In the genomic region with DNA sequence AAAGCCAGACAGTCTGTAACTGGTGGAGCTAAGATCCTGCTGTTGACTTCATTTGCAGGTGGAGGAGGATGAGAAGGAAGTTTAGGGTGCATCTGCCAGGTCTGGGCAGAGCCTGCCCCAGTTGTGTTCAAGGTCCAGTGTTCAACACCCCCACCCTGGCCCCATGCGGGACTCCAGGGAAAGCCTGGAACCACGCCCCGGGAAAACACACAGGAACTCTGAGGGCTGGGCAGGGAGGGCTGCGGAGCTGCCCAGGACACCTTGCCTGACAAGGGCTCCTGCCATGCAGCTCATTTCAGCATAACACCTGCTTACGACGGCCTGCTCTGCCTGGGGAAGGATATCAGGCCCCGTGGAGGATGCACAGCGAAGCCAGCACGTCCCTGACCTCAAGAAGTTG, we compare ENCODE assay signal across 1 cellular context.
TF ChIP-seq lines count a peak whose summit lies in the region.

No MANE protein-coding gene starts in this region.

TF ChIP-seq in IMR-90, 13 proteins besides CTCF, POLR2A, EP300 and RAD21:
- TF ChIP-seq BHLHE40 (IDR thresholded peaks at IDR 0.05; ENCODE audit: low read depth, low read length), result no peak
- no peak for TF ChIP-seq USF2 (IDR thresholded peaks at IDR 0.05; ENCODE audit: low read depth, low read length)
- no peak for TF ChIP-seq MAFK (IDR thresholded peaks at IDR 0.05; ENCODE audit: low read depth, low read length)
- TF ChIP-seq RFX5 (IDR thresholded peaks at IDR 0.05; ENCODE audit: low read depth, low read length), result no peak
- TF ChIP-seq MXI1 (IDR thresholded peaks at IDR 0.05; ENCODE audit: borderline replicate concordance, low read depth, low read length), result no peak
- no peak for TF ChIP-seq SMC3 (IDR thresholded peaks at IDR 0.05; ENCODE audit: low read depth, low read length)
